In the genomic region with DNA sequence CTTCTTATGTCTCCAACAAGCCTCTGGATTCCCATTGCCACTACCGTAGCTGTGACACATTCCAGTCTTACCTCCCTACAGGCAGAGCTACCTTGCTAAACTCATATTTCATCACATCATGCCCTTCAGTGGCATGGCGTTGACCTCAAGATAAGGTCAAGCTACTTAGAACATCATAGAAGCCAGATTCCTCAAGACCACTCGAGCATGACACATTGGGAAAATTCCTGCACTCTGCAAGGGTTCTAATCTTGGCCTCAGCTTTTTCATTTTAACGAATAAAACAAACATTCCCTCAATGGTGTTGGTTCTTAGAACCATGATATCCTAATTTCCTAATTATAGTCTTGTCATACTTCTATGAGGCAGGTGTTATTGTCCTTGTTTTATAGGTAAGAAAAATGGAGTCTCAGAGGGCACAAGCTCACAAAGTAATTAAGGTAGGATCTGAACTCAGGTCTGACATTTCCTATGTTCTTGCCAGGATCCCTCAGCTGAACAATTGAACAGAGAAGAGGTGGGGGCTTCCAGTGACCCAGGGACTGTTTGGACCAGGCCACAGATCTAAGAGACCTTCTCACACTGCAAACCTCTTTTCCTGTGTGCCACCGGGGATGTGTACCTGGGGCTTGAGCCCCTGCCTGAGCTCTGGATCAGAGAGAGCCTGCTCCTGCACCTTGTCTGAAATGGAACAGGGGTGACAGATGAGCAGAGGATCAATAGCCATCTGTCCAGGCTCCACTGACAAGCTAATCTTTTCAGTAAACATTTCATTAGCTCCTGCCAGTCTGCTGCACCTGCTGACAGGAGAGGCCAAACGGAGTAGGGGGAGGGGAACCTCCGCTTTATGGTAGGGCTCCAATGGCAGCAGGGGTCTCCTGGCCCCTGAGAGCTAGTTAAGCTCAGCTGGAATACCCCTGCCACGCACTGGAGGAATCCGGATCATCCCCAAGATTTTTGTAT, we compare ENCODE assay signal across 13 cellular contexts. TPM values are rescaled to one million over a fixed set of nuclear protein-coding genes. Genes with fewer than 3 reads are reported as not detected.
DNase-seq lines count a peak whose midpoint lies in the region; ATAC-seq, FAIRE-seq and TF ChIP-seq lines count a peak whose summit lies in the region.
"Had no signal": no experiment of that assay in that cellular context is flagged by ENCODE, and none has a peak within 500 bp of the region (broad histone marks: within the 10 kb centered on the region; RNA-seq: fewer than 3 reads in every experiment).

No MANE protein-coding gene starts in this region.

- WGBS in lower leg skin, 2 donors: 87 to 91% methylated on average over 9 of the region's 9 CpGs

- ATAC-seq in naive thymus-derived CD8-positive, alpha-beta T cell: no peak
- no peak for ATAC-seq in HG03571 (IDR thresholded peaks at IDR 0.05; ENCODE audit: unreplicated experiment)

- intact Hi-C loops in lower leg skin (cut with DNase I; ENCODE audit: low total_unique reads): no loop called here

- FAIRE-seq in D721Med (lab: Jason Lieb, UNC): peak; percentile 95

- H3K36me3 Mint-ChIP-seq in naive thymus-derived CD8-positive, alpha-beta T cell: no peaks in the 10 kb centered on the region

- H3K4me3 Mint-ChIP-seq in naive thymus-derived CD8-positive, alpha-beta T cell: no peak overlapping the region
- H3K4me3 Mint-ChIP-seq: B cell had no signal

- H3K9me3 Mint-ChIP-seq in naive thymus-derived CD8-positive, alpha-beta T cell: no peaks in the 10 kb centered on the region

- TF ChIP-seq CTCF in D721Med (IDR thresholded peaks at IDR 0.05; ENCODE audit: insufficient read depth, missing control alignments) (no peak), lower leg skin (IDR thresholded peaks at IDR 0.05) (no peak)

- peaks cover 12 to 19% (median 13%) of the 10 kb centered on the region in 4 donors for H3K4me1 Mint-ChIP-seq in naive thymus-derived CD8-positive, alpha-beta T cell

- no peak overlapping the region for H3K4me3 ChIP-seq in lower leg skin (ENCODE audit: low read depth, poor library complexity, severe bottlenecking)
- H3K4me3 ChIP-seq: stomach had no signal

- DNase-seq in D721Med (ENCODE audit: insufficient read length, low spot score): peak; percentile 82
- DNase-seq in NCI-H1092 (lab: John Stamatoyannopoulos, UW): peak; percentile 63
- peak; percentile 96 for DNase-seq in NCI-H69 (lab: John Stamatoyannopoulos, UW)
- peak; percentile 68 for DNase-seq in kidney glomerular epithelial cell (lab: John Stamatoyannopoulos, UW)
- DNase-seq in naive thymus-derived CD8-positive, alpha-beta T cell: no peak
- DNase-seq in dermis blood vessel endothelial cell: no peak
- no peak for DNase-seq in lower leg skin (ENCODE audit: low spot score in 2 of 2)
- DNase-seq: activated CD4-positive, alpha-beta T cell treated with anti-CD3 and anti-CD28 coated beads for 4 hours; activated effector memory CD4-positive, alpha-beta T cell treated with Interleukin-2 at 50 U/mL for 16 hours; stomach; T-helper 1 cell had no signal

- peaks cover 0 to 7% (median 0%) of the 10 kb centered on the region in 5 donors for H3K27me3 Mint-ChIP-seq in naive thymus-derived CD8-positive, alpha-beta T cell
- H3K27me3 Mint-ChIP-seq: B cell had no signal

- TF ChIP-seq POLR2A in lower leg skin (IDR thresholded peaks at IDR 0.05): no peak

- POLR2A ChIA-PET in naive thymus-derived CD8-positive, alpha-beta T cell (lab: Charles Lee): no interaction called here

- H3K27ac Mint-ChIP-seq in naive thymus-derived CD8-positive, alpha-beta T cell: peak overlapping the region in 2 of 10 donors; percentile 29 to 51
- H3K27ac Mint-ChIP-seq: B cell had no signal

RNA-seq across cellular contexts. Expression of a gene that starts 49.3 kb away (rescaled TPM):
- total RNA-seq in naive thymus-derived CD8-positive, alpha-beta T cell: 10 to 100 TPM; 17.3 to 21.9 TPM
- polyA plus RNA-seq in naive thymus-derived CD8-positive, alpha-beta T cell: 10 to 100 TPM; 16.1 to 23.7 (median 17.8) TPM
- total RNA-seq in dermis blood vessel endothelial cell (45.6 and 50.2 TPM in 2 replicates), lower leg skin (10 to 100 TPM; 23.8 to 31.1 (median 28.1) TPM)

RNA-seq across cellular contexts. Expression of a gene that starts 49.7 kb away (rescaled TPM):
- 10 to 100 TPM; 47.4 to 48.1 TPM for total RNA-seq in naive thymus-derived CD8-positive, alpha-beta T cell
- polyA plus RNA-seq in naive thymus-derived CD8-positive, alpha-beta T cell: 100 to 1,000 TPM; 218 to 285 (median 263) TPM
- total RNA-seq in dermis blood vessel endothelial cell (97.0 and 108 TPM in 2 replicates), lower leg skin (10 to 100 TPM; 58.6 to 82.0 (median 75.4) TPM)

Comparison
In these comparisons a context has a peak if more than half of its experiments do, and no peak if none do; other contexts are left out.
1. DNase-seq: peak in D721Med (single experiment), NCI-H1092 (single experiment), NCI-H69 (single experiment) and kidney glomerular epithelial cell (single experiment); none in naive thymus-derived CD8-positive, alpha-beta T cell (0 of 10), dermis blood vessel endothelial cell (single experiment) and lower leg skin (0 of 2).